Comparison of ENCODE assay signal across 1 cellular context in genomic region chr2:10136187-10136934, GRCh38.
TF ChIP-seq lines count a peak whose summit lies in the region.

No MANE protein-coding gene starts in this region.

TF ChIP-seq in GM12878, 131 proteins besides CTCF, POLR2A, EP300 and RAD21:
- 0 out of 2 replicates have a peak, but pooled peaks have one; percentile 31 for TF ChIP-seq POLR2AphosphoS5 (IDR thresholded peaks at IDR 0.05; ENCODE audit: low read length)
- TF ChIP-seq, protein P1, sequence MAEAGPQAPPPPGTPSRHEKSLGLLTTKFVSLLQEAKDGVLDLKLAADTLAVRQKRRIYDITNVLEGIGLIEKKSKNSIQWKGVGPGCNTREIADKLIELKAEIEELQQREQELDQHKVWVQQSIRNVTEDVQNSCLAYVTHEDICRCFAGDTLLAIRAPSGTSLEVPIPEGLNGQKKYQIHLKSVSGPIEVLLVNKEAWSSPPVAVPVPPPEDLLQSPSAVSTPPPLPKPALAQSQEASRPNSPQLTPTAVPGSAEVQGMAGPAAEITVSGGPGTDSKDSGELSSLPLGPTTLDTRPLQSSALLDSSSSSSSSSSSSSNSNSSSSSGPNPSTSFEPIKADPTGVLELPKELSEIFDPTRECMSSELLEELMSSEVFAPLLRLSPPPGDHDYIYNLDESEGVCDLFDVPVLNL (IDR thresholded peaks at IDR 0.05; ENCODE audit: low read depth, low read length): no peak
